Comparison of ENCODE assay signal across 19 cellular contexts in genomic region chr11:120134106-120134930, GRCh38. TPM values are rescaled to one million over a fixed set of nuclear protein-coding genes. Genes with fewer than 3 reads are reported as not detected.
A peak's percentile ranks its signal among the peaks of the same experiment; 100 is the strongest.
DNase-seq lines count a peak whose midpoint lies in the region; ATAC-seq and TF ChIP-seq lines count a peak whose summit lies in the region.
"Had no signal": no experiment of that assay in that cellular context is flagged by ENCODE, and none has a peak within 500 bp of the region (broad histone marks: within the 10 kb centered on the region; RNA-seq: fewer than 3 reads in every experiment).

No MANE protein-coding gene starts in this region.

- H3K36me3 ChIP-seq in mammary epithelial cell (ENCODE audit: insufficient read depth, low read length) = peaks cover 2% of the 10 kb centered on the region
- no peaks in the 10 kb centered on the region for H3K36me3 ChIP-seq in lower lobe of right lung
- no peaks in the 10 kb centered on the region for H3K36me3 ChIP-seq in testis (ENCODE audit: low read depth, missing control alignments)

- peaks cover 86% of the 10 kb centered on the region for H3K79me2 ChIP-seq in mammary epithelial cell (ENCODE audit: insufficient read depth, low read length)

- peak overlapping the region; percentile 73 for H3K4me2 ChIP-seq in mammary epithelial cell (ENCODE audit: insufficient read depth, low read depth, low read length)

- BruUV-seq in mammary epithelial cell (replicated peaks; lab: Mats Ljungman, UMichigan) = no TSS peak

- ATAC-seq in lower lobe of right lung = no peak
- ATAC-seq in HG03159 (IDR thresholded peaks at IDR 0.05; ENCODE audit: unreplicated experiment) = no peak
- ATAC-seq in GM21825 (IDR thresholded peaks at IDR 0.05; ENCODE audit: unreplicated experiment) = no peak
- ATAC-seq: activated CD8-positive, alpha-beta T cell treated with anti-CD3 and anti-CD28 coated beads, Interleukin-2, amount 10 ng/mL, durations not matched to agents 7 days and 5 days; HCT116 had no signal

- no peak overlapping the region for H2AFZ ChIP-seq in mammary epithelial cell (ENCODE audit: low read depth, low read length)

- H3K27ac ChIP-seq in mammary epithelial cell (ENCODE audit: insufficient read depth, low read depth, low read length) (peak overlapping the region; percentile 78), lower lobe of right lung (no peak overlapping the region), testis (no peak overlapping the region)

- CTCF ChIA-PET in mammary epithelial cell (lab: Charles Lee; ENCODE audit: low non-redundant PET) = interaction anchor here (0.6 kb wide), 1 partner anchor 172 kb away, joined by 3 read pairs; no protein-coding TSS in a partner anchor

- H3K4me3 ChIP-seq in mammary epithelial cell (replicated peaks in 1 of 3; ENCODE audit: insufficient read depth in 1 of 3, low read depth in 2 of 3, low read length in 3 of 3) (peak overlapping the region; percentile 51 to 97 (median 96)), lower lobe of right lung (no peak overlapping the region), testis (no peak overlapping the region)

- H3K9ac ChIP-seq in mammary epithelial cell (ENCODE audit: insufficient read depth, low read length) = peak overlapping the region; percentile 97

- in situ Hi-C loops in mammary epithelial cell (cut with MboI; ENCODE audit: low sequenced_read_pairs in 2 of 2) = loop anchor here in 1 of 2 donors (5.0 kb wide), 1 partner anchor 33 kb away; no protein-coding TSS in a partner anchor

- no peaks in the 10 kb centered on the region for H4K20me1 ChIP-seq in mammary epithelial cell (ENCODE audit: insufficient read depth, low read length)

- intact Hi-C loops in mammary epithelial cell (cut with micrococcal nuclease) (loop anchor here (10.0 kb wide), 1 partner anchor 80 kb away; the partner anchor contains the start of gene OAF), lower lobe of right lung (cut with DNase I) (no loop called here), testis (cut with DNase I; ENCODE audit: low total_unique reads) (no loop called here)

- dilution Hi-C loops in mammary epithelial cell (cut with HindIII; ENCODE audit: low sequenced_read_pairs) = loop anchor here (5.0 kb wide), 1 partner anchor 33 kb away; no protein-coding TSS in a partner anchor

- 1% methylated on average over 12 of the region's 14 CpGs for WGBS in mammary epithelial cell (ENCODE audit: low coverage, missing lambda C conversion rate)
- 86 to 94% methylated on average over 9 to 14 of the region's 14 CpGs for WGBS in testis, 2 donors

- TF ChIP-seq CTCF in mammary epithelial cell (conservative IDR thresholded peaks at IDR 0.05 in 1 of 2, IDR thresholded peaks at IDR 0.05 in 1 of 2; ENCODE audit: extremely low read depth in 1 of 2, insufficient read depth in 1 of 2, low read depth in 1 of 2, low read length in 2 of 2) = no peak
- TF ChIP-seq CTCF in lower lobe of right lung (IDR thresholded peaks at IDR 0.05) = no peak
- TF ChIP-seq CTCF in testis (IDR thresholded peaks at IDR 0.05) = no peak

- H3K27me3 ChIP-seq in mammary epithelial cell (ENCODE audit: insufficient read depth, low read length) (no peaks in the 10 kb centered on the region), lower lobe of right lung (ENCODE audit: low read depth) (no peaks in the 10 kb centered on the region), testis (no peaks in the 10 kb centered on the region)

- H3K4me1 ChIP-seq in mammary epithelial cell (ENCODE audit: insufficient read depth, low read length) (peaks cover 71% of the 10 kb centered on the region), lower lobe of right lung (no peaks in the 10 kb centered on the region), testis (no peaks in the 10 kb centered on the region)

- TF ChIP-seq POLR2A in testis (IDR thresholded peaks at IDR 0.05) = no peak

- H3K9me3 ChIP-seq in mammary epithelial cell (replicated peaks; ENCODE audit: insufficient read depth, low read length) = no peaks in the 10 kb centered on the region
- no peaks in the 10 kb centered on the region for H3K9me3 ChIP-seq in lower lobe of right lung
- H3K9me3 ChIP-seq in testis = no peaks in the 10 kb centered on the region

- DNase-seq in activated CD4-positive, alpha-beta T cell treated with anti-CD3 and anti-CD28 coated beads for 1 hour = peak; percentile 4
- no peak for DNase-seq in activated CD4-positive, alpha-beta T cell treated with anti-CD3 and anti-CD28 coated beads, Interleukin-2, amount 50 U/mL, for 4 hours
- DNase-seq in mammary epithelial cell (no peak), lower lobe of right lung (peak; percentile 20), testis (peak; percentile 9), NCI-H1417 treated with DMSO at 0.1 percent for 48 hours (lab: John Stamatoyannopoulos, UW) (no peak)
- DNase-seq: activated CD8-positive, alpha-beta T cell treated with anti-CD3 and anti-CD28 coated beads, Interleukin-2, amount 10 ng/mL, durations not matched to agents 7 days and 5 days; activated gamma-delta T cell treated with Interleukin-2 at 50 U/mL for 16 hours; DND-41; effector CD4-positive, alpha-beta T cell; midbrain; NCI-H1417; NCI-H446; occipital lobe; stimulated activated CD4-positive, alpha-beta T cell treated with anti-CD3 and anti-CD28 coated beads, Interleukin-12 subunit alpha, Interleukin-12 subunit beta, amount 100 ng/mL, for 4 hours had no signal

RNA-seq across cellular contexts. Expression of gene TRIM29, which starts 3.6 kb away (rescaled TPM):
- total RNA-seq in mammary epithelial cell = 100 to 1,000 TPM; 256 to 341 TPM
- polyA plus RNA-seq in mammary epithelial cell = 315 TPM
- polyA minus RNA-seq in mammary epithelial cell = 668 TPM
- 8.3 TPM for total RNA-seq in lower lobe of right lung
- total RNA-seq in testis = 10 to 100 TPM; 11.6 to 12.3 TPM
- 18.2 TPM for polyA plus RNA-seq in testis (ENCODE audit: insufficient read depth, low read depth, low replicate concordance)
- total RNA-seq: activated CD8-positive, alpha-beta T cell treated with anti-CD3 and anti-CD28 coated beads, Interleukin-2, amount 10 ng/mL, durations not matched to agents 7 days and 5 days had no signal
- polyA plus RNA-seq: CD14-positive monocyte had no signal

Comparison
In these comparisons a context has a peak if more than half of its experiments do, and no peak if none do; other contexts are left out.
1. DNase-seq: peak in activated CD4-positive, alpha-beta T cell treated with anti-CD3 and anti-CD28 coated beads for 1 hour (single experiment), lower lobe of right lung (single experiment) and testis (single experiment); none in activated CD4-positive, alpha-beta T cell treated with anti-CD3 and anti-CD28 coated beads, Interleukin-2, amount 50 U/mL, for 4 hours (0 of 2), mammary epithelial cell (single experiment) and NCI-H1417 treated with DMSO at 0.1 percent for 48 hours (single experiment).
2. H3K4me3 ChIP-seq: peak in mammary epithelial cell (3 of 3); none in lower lobe of right lung (single experiment) and testis (0 of 2).
3. RNA of gene TRIM29, which starts 3.6 kb away (total RNA-seq): 256 to 341 TPM in mammary epithelial cell; 11.6 to 12.3 TPM in testis and 8.3 TPM in lower lobe of right lung (single experiment); every median in the first group is over 10 times any median in the second.